In the genomic region with DNA sequence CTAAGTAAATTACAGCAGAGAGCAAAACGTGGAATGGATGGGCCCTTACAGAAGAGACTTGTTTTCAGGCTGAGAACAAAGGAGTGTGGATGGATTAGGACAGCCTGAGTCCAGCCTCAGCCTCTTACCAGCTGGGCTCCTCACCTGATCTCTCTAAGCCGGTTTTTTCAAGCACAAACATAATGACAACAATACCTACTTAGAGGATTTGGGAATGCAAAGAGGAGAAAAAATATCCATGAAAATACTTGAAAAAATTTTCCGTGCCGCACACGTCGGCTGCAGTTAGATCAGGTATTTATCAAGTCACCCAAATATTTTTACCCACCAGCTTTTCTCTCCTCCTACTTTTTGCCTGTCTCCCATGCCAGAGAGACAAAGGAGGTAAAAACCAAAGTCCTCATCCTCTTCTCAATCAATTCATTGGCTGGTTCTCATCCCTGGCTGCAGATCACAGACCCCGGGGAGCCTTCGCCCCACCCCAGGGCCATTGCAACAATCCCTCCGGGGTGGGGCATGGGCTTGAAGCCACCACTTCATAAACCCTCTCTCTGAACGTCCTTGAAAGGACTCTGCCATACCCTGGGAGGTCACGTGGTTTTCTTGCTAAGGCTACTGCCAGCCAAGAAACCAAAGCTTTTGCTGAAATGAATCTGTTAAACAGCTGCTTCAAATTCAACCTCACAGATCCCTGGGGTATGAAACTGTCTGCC, we compare ENCODE assay signal across 10 cellular contexts. TPM values are rescaled to one million over a fixed set of nuclear protein-coding genes. Genes with fewer than 3 reads are reported as not detected.
DNase-seq lines count a peak whose midpoint lies in the region; ATAC-seq and TF ChIP-seq lines count a peak whose summit lies in the region.
"Had no signal": no experiment of that assay in that cellular context is flagged by ENCODE, and none has a peak within 500 bp of the region (broad histone marks: within the 10 kb centered on the region; RNA-seq: fewer than 3 reads in every experiment).

No MANE protein-coding gene starts in this region.

- intact Hi-C loops in psoas muscle (cut with DNase I): loop anchor here in 1 of 2 donors (5.0 kb wide), 1 partner anchor 49 kb away; no protein-coding TSS in a partner anchor

- no peak overlapping the region for H3K4me3 ChIP-seq in psoas muscle

- no peak for TF ChIP-seq CTCF in psoas muscle (IDR thresholded peaks at IDR 0.05)

- H3K36me3 ChIP-seq in psoas muscle (ENCODE audit: insufficient read depth in 1 of 2, low read depth in 1 of 2): no peaks in the 10 kb centered on the region

- no peaks in the 10 kb centered on the region for H3K27me3 ChIP-seq in psoas muscle (ENCODE audit: insufficient read depth in 3 of 3, low read length in 2 of 3)

- DNase-seq in GM04504 (ENCODE audit: low read depth) (peak; percentile 25), NCI-H510A (lab: John Stamatoyannopoulos, UW) (peak; percentile 86), fibroblast of peridontal ligament (ENCODE audit: extremely low read depth) (peak; percentile 97), psoas muscle (peak in 1 of 2 donors; percentile 50), HPDE6-E6E7 (ENCODE audit: extremely low spot score) (no peak)
- DNase-seq: activated naive CD8-positive, alpha-beta T cell treated with anti-CD3 and anti-CD28 coated beads, Interleukin-2, amount 10 ng/mL, durations not matched to agents 7 days and 5 days; HCEC 1CT had no signal

- no peaks in the 10 kb centered on the region for H3K9me3 ChIP-seq in psoas muscle

- peaks cover 28% of the 10 kb centered on the region for H3K4me1 ChIP-seq in psoas muscle

- H3K27ac ChIP-seq in psoas muscle: peak overlapping the region; percentile 66

- WGBS in psoas muscle, 3 donors: 15 to 26% (median 19%) methylated on average over 11 of the region's 11 CpGs

- ATAC-seq in psoas muscle: peak; percentile 70 to 88 (median 82)
- ATAC-seq in HG03159 (IDR thresholded peaks at IDR 0.05; ENCODE audit: unreplicated experiment): no peak
- no peak for ATAC-seq in GM21528 (IDR thresholded peaks at IDR 0.05; ENCODE audit: low FRiP score, unreplicated experiment)
- no peak for ATAC-seq in GM18867 (IDR thresholded peaks at IDR 0.05; ENCODE audit: unreplicated experiment)

RNA-seq across cellular contexts. Expression of gene GTF2I, which starts 29.7 kb away (rescaled TPM):
- 100 to 1,000 TPM in 3 of 4 donors, 10 to 100 TPM in 1; 96.4 to 191 (median 136) TPM for total RNA-seq in psoas muscle
- polyA plus RNA-seq in psoas muscle: 10 to 100 TPM; 29.2 to 84.9 (median 34.0) TPM

Comparison
In these comparisons a context has a peak if more than half of its experiments do, and no peak if none do; other contexts are left out.
1. ATAC-seq: peak in psoas muscle (4 of 4); none in HG03159 (single experiment), GM21528 (single experiment) and GM18867 (single experiment).